Comparison of ENCODE assay signal across 8 cellular contexts in genomic region chr20:25540273-25540672, GRCh38. TPM values are rescaled to one million over a fixed set of nuclear protein-coding genes. Genes with fewer than 3 reads are reported as not detected.
DNase-seq lines count a peak whose midpoint lies in the region; ATAC-seq and TF ChIP-seq lines count a peak whose summit lies in the region.

No MANE protein-coding gene starts in this region.

- ATAC-seq in Panc1 (peak; percentile 51; the same call in 1 of the 2 replicates), psoas muscle (peak; percentile 64 to 83 (median 73))

- no peak; the same call in 1 of the 2 replicates for TF ChIP-seq CTCF in Panc1 (IDR thresholded peaks at IDR 0.05)
- TF ChIP-seq CTCF in psoas muscle (IDR thresholded peaks at IDR 0.05): peak; percentile 32

- CTCF ChIA-PET in Panc1 (lab: Charles Lee): no interaction called here

- H3K9me3 ChIP-seq in Panc1 (ENCODE audit: control insufficient read depth, insufficient read depth, low read depth, low read length) (no peaks in the 10 kb centered on the region), psoas muscle (no peaks in the 10 kb centered on the region)

- in situ Hi-C loops in Panc1 (cut with HindIII; ENCODE audit: low pct_unique_long_range_greater_than_20kb, low sequenced_read_pairs): no loop called here

- 13 to 34% (median 18%) methylated on average over 9 of the region's 9 CpGs for WGBS in psoas muscle, 3 donors

- intact Hi-C loops in Panc1 (cut with micrococcal nuclease; ENCODE audit: unreplicated experiment) (no loop called here), psoas muscle (cut with DNase I) (no loop called here)

- no peaks in the 10 kb centered on the region for H3K36me3 ChIP-seq in Panc1 (ENCODE audit: control insufficient read depth, insufficient read depth, low read length)
- H3K36me3 ChIP-seq in psoas muscle (ENCODE audit: insufficient read depth in 1 of 2, low read depth in 1 of 2): no peaks in the 10 kb centered on the region

- DNase-seq in NCI-H2107 treated with DMSO at 0.1 percent for 48 hours (lab: John Stamatoyannopoulos, UW; ENCODE audit: unreplicated experiment): peak; percentile 4
- DNase-seq in NCI-H2107 (lab: John Stamatoyannopoulos, UW): no peak
- DNase-seq in Panc1 (ENCODE audit: low read depth, low spot score): no peak
- DNase-seq in globus pallidus (ENCODE audit: low spot score): peak; percentile 84
- no peak for DNase-seq in psoas muscle
- no peak for DNase-seq in activated CD4-positive, CD25-positive, alpha-beta regulatory T cell treated with anti-CD3 and anti-CD28 coated beads, Interleukin-2, amount 50 U/mL, for 72 hours
- no peak for DNase-seq in NCI-H2029 treated with DMSO at 0.1 percent for 48 hours (lab: John Stamatoyannopoulos, UW)
- no peak for DNase-seq in NCI-H510A treated with DMSO at 0.1 percent for 48 hours (lab: John Stamatoyannopoulos, UW)

- POLR2A ChIA-PET in Panc1 (lab: Charles Lee): interaction anchor here (0.6 kb wide), 1 partner anchor 11 kb away, joined by 4 read pairs; no protein-coding TSS in a partner anchor

- H3K4me1 ChIP-seq in Panc1 (ENCODE audit: control insufficient read depth, insufficient read depth, low read length) (no peaks in the 10 kb centered on the region; the same call in 1 of the 2 replicates), psoas muscle (no peaks in the 10 kb centered on the region)

- H3K4me3 ChIP-seq in Panc1 (ENCODE audit: low read depth in 2 of 2, low read length in 2 of 2) (no peak overlapping the region), psoas muscle (peak overlapping the region; percentile 62)

- H3K27ac ChIP-seq in Panc1 (ENCODE audit: low read length) (no peak overlapping the region), psoas muscle (no peak overlapping the region)

- BruUV-seq in Panc1 (replicated peaks; lab: Mats Ljungman, UMichigan): no TSS peak

- H3K27me3 ChIP-seq in Panc1 (ENCODE audit: control insufficient read depth, insufficient read depth, low read length): no peaks in the 10 kb centered on the region
- H3K27me3 ChIP-seq in psoas muscle (ENCODE audit: insufficient read depth in 3 of 3, low read length in 2 of 3): no peaks in the 10 kb centered on the region

RNA-seq across cellular contexts. Expression of gene NINL, which starts 45.1 kb away (rescaled TPM):
- 25.0 TPM for total RNA-seq in Panc1 (2021; ENCODE audit: unreplicated experiment)
- polyA plus RNA-seq in Panc1 (2012; ENCODE audit: insufficient read length): 23.5 TPM
- 1 to 10 TPM in 1 of 4 donors, under 1 TPM in 3; 0.22 to 1.3 (median 0.48) TPM for total RNA-seq in psoas muscle
- under 1 TPM; 0.23 to 0.57 (median 0.36) TPM for polyA plus RNA-seq in psoas muscle

Comparison
In these comparisons a context has a peak if more than half of its experiments do, and no peak if none do; other contexts are left out.
1. DNase-seq: peak in NCI-H2107 treated with DMSO at 0.1 percent for 48 hours (single experiment) and globus pallidus (single experiment); none in NCI-H2107 (single experiment), Panc1 (single experiment), psoas muscle (0 of 2), activated CD4-positive, CD25-positive, alpha-beta regulatory T cell treated with anti-CD3 and anti-CD28 coated beads, Interleukin-2, amount 50 U/mL, for 72 hours (single experiment), NCI-H2029 treated with DMSO at 0.1 percent for 48 hours (single experiment) and NCI-H510A treated with DMSO at 0.1 percent for 48 hours (single experiment).
2. RNA of gene NINL, which starts 45.1 kb away (total RNA-seq): 25.0 TPM in Panc1 (single experiment); 0.22 to 1.3 TPM in psoas muscle; every median in the first group is over 10 times any median in the second.